Comparison of ENCODE assay signal across 1 cellular context in the genomic region with DNA sequence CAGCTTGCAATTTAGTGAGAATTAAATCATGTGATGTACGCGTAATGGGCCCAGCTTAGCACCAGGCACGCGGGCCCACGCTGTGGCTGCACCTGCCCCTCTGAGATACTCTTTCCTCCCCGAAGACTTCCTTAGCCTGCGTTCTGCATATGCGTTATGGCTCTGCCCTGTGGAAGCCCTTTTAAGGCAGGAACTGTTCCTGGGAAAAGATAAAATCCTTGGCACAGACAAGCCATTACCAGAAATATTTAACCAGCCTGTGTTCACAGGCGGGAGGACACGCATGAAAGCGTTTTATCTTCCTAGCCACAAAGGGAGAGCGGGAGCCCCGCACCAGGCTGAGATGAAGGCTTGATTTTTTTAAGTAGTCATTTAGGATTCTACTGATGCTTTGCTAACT.
TF ChIP-seq lines count a peak whose summit lies in the region.

No MANE protein-coding gene starts in this region.

TF ChIP-seq in HepG2, 621 proteins besides CTCF, POLR2A, EP300 and RAD21 (continued from another document):
- no peak for TF ChIP-seq TIGD3 (CRISPR knock-in tag; IDR thresholded peaks at IDR 0.05; ENCODE audit: borderline replicate concordance)
- TF ChIP-seq TBX2 (CRISPR knock-in tag; IDR thresholded peaks at IDR 0.05; ENCODE audit: borderline replicate concordance), result no peak
